ENCODE assay signal across 14 cellular contexts in the genomic region with DNA sequence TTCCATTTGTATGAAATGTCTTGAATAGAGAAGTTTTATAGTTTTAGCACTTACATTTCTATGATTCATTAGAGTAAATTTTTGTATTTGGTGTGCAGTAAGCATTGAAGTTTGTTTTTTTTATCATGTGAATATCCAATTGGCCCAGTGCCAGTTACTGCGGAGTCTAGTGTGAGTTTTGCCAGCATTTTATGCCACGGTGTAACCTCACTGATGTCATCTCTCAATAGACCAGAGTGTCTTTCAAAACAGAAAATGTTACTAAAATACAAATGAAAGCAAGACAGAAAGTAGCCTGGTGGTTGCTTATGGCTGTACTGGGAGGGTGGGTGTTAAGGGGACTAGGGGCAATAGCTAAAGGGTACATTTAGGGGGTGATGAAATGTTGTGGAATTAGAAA.
DNase-seq lines count a peak whose midpoint lies in the region; ATAC-seq and TF ChIP-seq lines count a peak whose summit lies in the region.
"Had no signal": no experiment of that assay in that cellular context is flagged by ENCODE, and none has a peak within 500 bp of the region (broad histone marks: within the 10 kb centered on the region; RNA-seq: fewer than 3 reads in every experiment).

No MANE protein-coding gene starts in this region.

- peaks cover 55% of the 10 kb centered on the region for H3K4me1 ChIP-seq in suprapubic skin

- peaks cover 5% of the 10 kb centered on the region for H3K36me3 ChIP-seq in suprapubic skin

- peaks cover 6% of the 10 kb centered on the region for H3K4me1 Mint-ChIP-seq in glutamatergic neuron (ENCODE audit: low read depth, unreplicated experiment)
- H3K4me1 Mint-ChIP-seq: central memory CD8-positive, alpha-beta T cell had no signal

- H3K4me3 ChIP-seq in suprapubic skin, result no peak overlapping the region
- H3K4me3 ChIP-seq: upper lobe of left lung had no signal

- H3K27ac ChIP-seq in suprapubic skin, result peak overlapping the region; percentile 35
- H3K27ac ChIP-seq: HL-60, upper lobe of left lung had no signal

- ATAC-seq in GM18909 (IDR thresholded peaks at IDR 0.05; ENCODE audit: poor library complexity, unreplicated experiment), result no peak
- ATAC-seq: natural killer cell treated with Interleukin-12 subunit alpha and Interleukin-12 subunit beta and Interleukin-15 and Interleukin-18, amount 100 ng/mL, for 72 hours had no signal

- WGBS in suprapubic skin, result 8% methylated on average over 2 of the region's 2 CpGs

- peaks cover 2% of the 10 kb centered on the region for H3K9me3 Mint-ChIP-seq in glutamatergic neuron (ENCODE audit: unreplicated experiment)

- peaks cover 16% of the 10 kb centered on the region for H3K36me3 Mint-ChIP-seq in glutamatergic neuron (ENCODE audit: unreplicated experiment)
- H3K36me3 Mint-ChIP-seq: natural killer cell treated with Interleukin-12 subunit alpha and Interleukin-12 subunit beta and Interleukin-15 and Interleukin-18, amount 100 ng/mL, for 72 hours had no signal

- H3K27ac Mint-ChIP-seq in glutamatergic neuron (ENCODE audit: unreplicated experiment), result no peak overlapping the region
- H3K27ac Mint-ChIP-seq: natural killer cell treated with Interleukin-12 subunit alpha and Interleukin-12 subunit beta and Interleukin-15 and Interleukin-18, amount 100 ng/mL, for 72 hours had no signal

- peaks cover 6% of the 10 kb centered on the region for H3K27me3 Mint-ChIP-seq in glutamatergic neuron (ENCODE audit: unreplicated experiment)
- H3K27me3 Mint-ChIP-seq: central memory CD8-positive, alpha-beta T cell; natural killer cell treated with Interleukin-12 subunit alpha and Interleukin-12 subunit beta and Interleukin-15 and Interleukin-18, amount 100 ng/mL, for 72 hours had no signal

- no peak overlapping the region for H3K4me3 Mint-ChIP-seq in glutamatergic neuron (ENCODE audit: unreplicated experiment)
- H3K4me3 Mint-ChIP-seq: central memory CD8-positive, alpha-beta T cell; natural killer cell treated with Interleukin-12 subunit alpha and Interleukin-12 subunit beta and Interleukin-15 and Interleukin-18, amount 100 ng/mL, for 72 hours had no signal

- TF ChIP-seq CTCF in suprapubic skin (IDR thresholded peaks at IDR 0.05) (no peak), glutamatergic neuron (IDR thresholded peaks at IDR 0.05; ENCODE audit: partially characterized antibody, unreplicated experiment) (no peak)

- DNase-seq in NCI-H2107 treated with DMSO at 0.1 percent for 48 hours (lab: John Stamatoyannopoulos, UW; ENCODE audit: unreplicated experiment) (peak; percentile 9), NCI-H2107 (lab: John Stamatoyannopoulos, UW) (no peak), NCI-H345 treated with DMSO at 0.1 percent for 48 hours (lab: John Stamatoyannopoulos, UW; ENCODE audit: unreplicated experiment) (peak; percentile 12), fibroblast of the conjunctiva (ENCODE audit: low read depth) (peak; percentile 69), suprapubic skin (ENCODE audit: low spot score in 2 of 2) (no peak), glutamatergic neuron (no peak), NCI-H82 treated with DMSO at 0.1 percent for 48 hours (lab: John Stamatoyannopoulos, UW; ENCODE audit: unreplicated experiment) (no peak)
- DNase-seq: NCI-H446 treated with DMSO at 0.1 percent for 48 hours; stimulated activated CD4-positive, alpha-beta T cell treated with anti-CD3 and anti-CD28 coated beads, Interleukin-4, amount 100 ng/mL, for 4 hours; upper lobe of left lung had no signal

- TF ChIP-seq EP300 in suprapubic skin (IDR thresholded peaks at IDR 0.05), result no peak

- H3K27me3 ChIP-seq in suprapubic skin, result no peaks in the 10 kb centered on the region
- H3K27me3 ChIP-seq: upper lobe of left lung had no signal

- H3K9me3 ChIP-seq in suprapubic skin, result no peaks in the 10 kb centered on the region
- H3K9me3 ChIP-seq: upper lobe of left lung had no signal

- no peak for TF ChIP-seq POLR2A in suprapubic skin (IDR thresholded peaks at IDR 0.05)

Comparison
In these comparisons a context has a peak if more than half of its experiments do, and no peak if none do; other contexts are left out.
1. DNase-seq: peak in NCI-H2107 treated with DMSO at 0.1 percent for 48 hours (single experiment), NCI-H345 treated with DMSO at 0.1 percent for 48 hours (single experiment) and fibroblast of the conjunctiva (single experiment); none in NCI-H2107 (single experiment), suprapubic skin (0 of 2), glutamatergic neuron (single experiment) and NCI-H82 treated with DMSO at 0.1 percent for 48 hours (single experiment).